ENCODE assay signal across 8 cellular contexts in the genomic region with DNA sequence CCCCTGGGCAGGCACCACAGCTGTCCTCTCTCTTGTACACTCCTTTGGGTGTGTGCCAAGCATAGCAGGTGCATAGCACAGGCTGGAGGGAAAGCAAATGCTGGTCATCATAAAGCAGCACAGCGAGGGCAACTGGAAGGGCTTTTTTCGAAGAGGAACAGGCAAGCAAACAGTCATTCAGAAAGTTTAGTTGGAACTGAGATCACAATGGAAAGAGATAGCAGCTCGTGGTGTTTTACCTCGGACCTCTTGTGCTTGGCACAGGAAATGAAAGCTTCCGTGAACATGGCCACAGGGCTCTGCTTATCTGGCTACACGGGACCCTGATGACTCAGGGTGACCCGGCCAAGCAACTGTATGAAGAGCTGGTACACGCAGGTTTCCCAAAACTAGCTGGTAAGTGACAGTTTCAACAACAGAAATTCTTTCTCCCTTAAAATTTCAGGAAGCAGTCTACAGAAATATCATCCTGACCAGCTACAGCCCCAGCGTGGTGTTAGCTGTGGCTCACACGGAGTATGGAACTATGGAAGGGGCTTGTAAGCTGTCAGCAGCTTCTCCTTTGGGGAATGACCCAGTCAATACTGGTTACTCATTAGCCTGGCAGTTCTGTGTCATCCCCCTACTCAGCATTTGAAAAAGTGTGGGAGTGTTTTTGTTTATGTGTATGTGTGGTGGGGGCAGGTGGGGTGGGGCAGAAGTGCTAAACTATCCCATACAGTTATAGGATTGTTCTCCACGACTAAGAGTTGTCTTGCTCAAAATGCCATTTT. TPM values are rescaled to one million over a fixed set of nuclear protein-coding genes. Genes with fewer than 3 reads are reported as not detected.
DNase-seq lines count a peak whose midpoint lies in the region; ATAC-seq and TF ChIP-seq lines count a peak whose summit lies in the region.

No MANE protein-coding gene starts in this region.

- no peaks in the 10 kb centered on the region for H3K9me3 ChIP-seq in CD4-positive, alpha-beta T cell (ENCODE audit: control insufficient read depth, low read length)

- POLR2A ChIA-PET in CD4-positive, alpha-beta T cell (lab: Charles Lee), result interaction anchor here (1.6 kb wide), 1 partner anchor 9 kb away, joined by 5 read pairs; no protein-coding TSS in a partner anchor

- H3K27me3 ChIP-seq in CD4-positive, alpha-beta T cell (ENCODE audit: control insufficient read depth, insufficient read depth, low read length), result no peaks in the 10 kb centered on the region

- H3K27ac Mint-ChIP-seq in CD4-positive, alpha-beta T cell, result peak overlapping the region; percentile 60

- peak overlapping the region; percentile 82 for H3K4me3 Mint-ChIP-seq in CD4-positive, alpha-beta T cell

- CTCF ChIA-PET in CD4-positive, alpha-beta T cell (lab: Charles Lee), result no interaction called here

- peaks cover 15% of the 10 kb centered on the region for H3K36me3 Mint-ChIP-seq in CD4-positive, alpha-beta T cell (ENCODE audit: low read depth)

- no peak for TF ChIP-seq CTCF in CD4-positive, alpha-beta T cell (IDR thresholded peaks at IDR 0.05)

- no peaks in the 10 kb centered on the region for H3K27me3 Mint-ChIP-seq in CD4-positive, alpha-beta T cell

- intact Hi-C loops in CD4-positive, alpha-beta T cell (cut with DNase I, micrococcal nuclease), result no loop called here
- intact Hi-C loops in posterior vena cava (cut with DNase I), result no loop called here

- no peak overlapping the region for H3K27ac ChIP-seq in CD4-positive, alpha-beta T cell (ENCODE audit: low read depth, low read length)

- DNase-seq in CD4-positive, alpha-beta T cell, result peak in 7 of 10 experiments; percentile 5 to 36 (median 11)
- DNase-seq in NCI-H748 (lab: John Stamatoyannopoulos, UW; ENCODE audit: unreplicated experiment) (peak; percentile 83), hepatic stellate cell (ENCODE audit: low spot score) (peak; percentile 10), posterior vena cava (ENCODE audit: low spot score) (no peak)
- peak; percentile 21 for DNase-seq in activated CD8-positive, alpha-beta memory T cell treated with anti-CD3 and anti-CD28 coated beads, Interleukin-2, amount 50 U/mL, for 4 hours
- DNase-seq in stimulated activated CD4-positive, alpha-beta T cell treated with anti-CD3 and anti-CD28 coated beads, Interleukin-4, amount 100 ng/mL, for 48 hours (ENCODE audit: low read depth in 2 of 2), result peak; percentile 43 to 68

- peaks cover 14% of the 10 kb centered on the region for H3K4me1 Mint-ChIP-seq in CD4-positive, alpha-beta T cell (ENCODE audit: low read depth)

- no peaks in the 10 kb centered on the region for H3K9me3 Mint-ChIP-seq in CD4-positive, alpha-beta T cell

- peak; percentile 54 for ATAC-seq in CD4-positive, alpha-beta T cell (ENCODE audit: poor library complexity)
- ATAC-seq in GM19025 (IDR thresholded peaks at IDR 0.05; ENCODE audit: low read depth, unreplicated experiment) (peak; percentile 94), HG03159 (IDR thresholded peaks at IDR 0.05; ENCODE audit: unreplicated experiment) (peak; percentile 93)

RNA-seq across cellular contexts. Expression of a gene that starts 48.1 kb away (rescaled TPM):
- 1 to 10 TPM; 5.7 to 6.2 TPM for total RNA-seq in CD4-positive, alpha-beta T cell
- total RNA-seq in posterior vena cava, result 1 to 10 TPM; 8.8 to 9.1 TPM

RNA-seq across cellular contexts. Expression of a gene that starts 57.9 kb away (rescaled TPM):
- under 1 TPM in 1 of 2 experiments, not detected in 1; 0.30 TPM for total RNA-seq in CD4-positive, alpha-beta T cell
- total RNA-seq in posterior vena cava, result under 1 TPM in 1 of 2 donors, not detected in 1; 0.93 TPM
